ENCODE assay signal across 12 cellular contexts in the genomic region with DNA sequence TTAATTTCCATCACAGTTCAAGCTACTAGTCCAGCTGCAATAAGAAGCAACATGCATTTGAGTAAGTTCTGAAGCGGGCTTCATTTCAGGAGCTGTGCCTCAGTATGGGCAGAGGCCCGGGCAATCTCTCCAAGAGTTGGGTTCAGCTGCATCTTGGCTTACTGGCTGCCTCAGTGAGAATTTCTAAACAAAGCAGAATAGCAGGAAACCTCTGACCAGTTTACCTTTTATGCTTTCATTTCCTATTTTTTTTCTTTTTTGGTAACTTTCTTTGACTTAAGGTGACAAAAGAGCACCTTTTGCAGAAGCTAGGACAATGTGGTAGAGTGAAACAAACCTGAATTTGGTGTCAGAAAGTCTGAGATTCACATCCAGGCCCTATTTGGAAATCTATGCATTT. TPM values are rescaled to one million over a fixed set of nuclear protein-coding genes. Genes with fewer than 3 reads are reported as not detected.
A peak's percentile ranks its signal among the peaks of the same experiment; 100 is the strongest.
DNase-seq lines count a peak whose midpoint lies in the region; ATAC-seq lines count a peak whose summit lies in the region.
"Had no signal": no experiment of that assay in that cellular context is flagged by ENCODE, and none has a peak within 500 bp of the region (broad histone marks: within the 10 kb centered on the region; RNA-seq: fewer than 3 reads in every experiment).

No MANE protein-coding gene starts in this region.

- H3K27me3 Mint-ChIP-seq in activated naive CD4-positive, alpha-beta T cell treated with anti-CD3 and anti-CD28 coated beads, Interleukin-2, amount 10 ng/mL, durations not matched to agents 7 days and 5 days, result no peaks in the 10 kb centered on the region
- H3K27me3 Mint-ChIP-seq in activated naive CD4-positive, alpha-beta T cell treated with anti-CD3 and anti-CD28 coated beads for 36 hours (ENCODE audit: low read depth), result no peaks in the 10 kb centered on the region

- intact Hi-C loops in activated naive CD4-positive, alpha-beta T cell treated with anti-CD3 and anti-CD28 coated beads for 36 hours (cut with micrococcal nuclease), result no loop called here

- WGBS in thymus, result 92% methylated on average over 2 of the region's 2 CpGs

- ATAC-seq in HG02642 (IDR thresholded peaks at IDR 0.05; ENCODE audit: poor library complexity, unreplicated experiment), result peak; percentile 42
- ATAC-seq: K562 had no signal

- H3K36me3 Mint-ChIP-seq in activated naive CD4-positive, alpha-beta T cell treated with anti-CD3 and anti-CD28 coated beads, Interleukin-2, amount 10 ng/mL, durations not matched to agents 7 days and 5 days, result peaks cover 9% of the 10 kb centered on the region
- peaks cover 10% of the 10 kb centered on the region for H3K36me3 Mint-ChIP-seq in activated naive CD4-positive, alpha-beta T cell treated with anti-CD3 and anti-CD28 coated beads for 36 hours (ENCODE audit: low read depth)

- H3K36me3 ChIP-seq in KOPT-K1 (ENCODE audit: insufficient read depth, low read length), result no peaks in the 10 kb centered on the region
- H3K36me3 ChIP-seq in thymus (ENCODE audit: control insufficient read depth, insufficient read depth), result no peaks in the 10 kb centered on the region

- peaks cover 7% of the 10 kb centered on the region for H3K9me3 Mint-ChIP-seq in activated naive CD4-positive, alpha-beta T cell treated with anti-CD3 and anti-CD28 coated beads, Interleukin-2, amount 10 ng/mL, durations not matched to agents 7 days and 5 days
- peaks cover 6% of the 10 kb centered on the region for H3K9me3 Mint-ChIP-seq in activated naive CD4-positive, alpha-beta T cell treated with anti-CD3 and anti-CD28 coated beads for 36 hours

- peaks cover 14% of the 10 kb centered on the region for H3K4me1 ChIP-seq in thymus (ENCODE audit: control insufficient read depth, insufficient read depth, low read length)

- H3K27me3 ChIP-seq in thymus (ENCODE audit: control insufficient read depth, insufficient read depth), result no peaks in the 10 kb centered on the region

- H3K27ac Mint-ChIP-seq in activated naive CD4-positive, alpha-beta T cell treated with anti-CD3 and anti-CD28 coated beads, Interleukin-2, amount 10 ng/mL, durations not matched to agents 7 days and 5 days, result peak overlapping the region; percentile 80
- H3K27ac Mint-ChIP-seq in activated naive CD4-positive, alpha-beta T cell treated with anti-CD3 and anti-CD28 coated beads for 36 hours, result no peak overlapping the region
- H3K27ac Mint-ChIP-seq: H9 had no signal

- no peak overlapping the region for H3K4me3 Mint-ChIP-seq in activated naive CD4-positive, alpha-beta T cell treated with anti-CD3 and anti-CD28 coated beads, Interleukin-2, amount 10 ng/mL, durations not matched to agents 7 days and 5 days
- no peak overlapping the region for H3K4me3 Mint-ChIP-seq in activated naive CD4-positive, alpha-beta T cell treated with anti-CD3 and anti-CD28 coated beads for 36 hours
- H3K4me3 Mint-ChIP-seq: H9 had no signal

- H3K9me3 ChIP-seq in KOPT-K1 (ENCODE audit: insufficient read depth, low read length, poor library complexity, severe bottlenecking) (peaks cover 7% of the 10 kb centered on the region), thymus (ENCODE audit: control insufficient read depth) (no peaks in the 10 kb centered on the region)

- H3K27ac ChIP-seq in KOPT-K1 (ENCODE audit: low read depth, low read length, poor library complexity, severe bottlenecking) (peak overlapping the region; percentile 86), thymus (ENCODE audit: low read depth) (peak overlapping the region; percentile 64)

- CTCF ChIA-PET in activated naive CD4-positive, alpha-beta T cell treated with anti-CD3 and anti-CD28 coated beads, Interleukin-2, amount 10 ng/mL, durations not matched to agents 7 days and 5 days (lab: Charles Lee), result interaction anchor here (1.2 kb wide), 1 partner anchor 45 kb away, joined by 3 read pairs; no protein-coding TSS in a partner anchor
- CTCF ChIA-PET in activated naive CD4-positive, alpha-beta T cell treated with anti-CD3 and anti-CD28 coated beads for 36 hours (lab: Charles Lee), result interaction anchor here (0.6 to 1.3 kb wide), 2 partner anchors 22 to 415 kb away, joined by 3 read pairs; no protein-coding TSS in a partner anchor

- peaks cover 34% of the 10 kb centered on the region for H3K4me1 Mint-ChIP-seq in activated naive CD4-positive, alpha-beta T cell treated with anti-CD3 and anti-CD28 coated beads, Interleukin-2, amount 10 ng/mL, durations not matched to agents 7 days and 5 days
- peaks cover 25% of the 10 kb centered on the region for H3K4me1 Mint-ChIP-seq in activated naive CD4-positive, alpha-beta T cell treated with anti-CD3 and anti-CD28 coated beads for 36 hours (ENCODE audit: low read depth)
- H3K4me1 Mint-ChIP-seq: H9 had no signal

- H3K4me3 ChIP-seq in thymus (ENCODE audit: low read length), result no peak overlapping the region
- H3K4me3 ChIP-seq: K562 had no signal

- DNase-seq in activated naive CD4-positive, alpha-beta T cell treated with anti-CD3 and anti-CD28 coated beads, Interleukin-2, amount 10 ng/mL, durations not matched to agents 7 days and 5 days, result no peak
- no peak for DNase-seq in activated naive CD4-positive, alpha-beta T cell treated with anti-CD3 and anti-CD28 coated beads for 36 hours
- DNase-seq in hypothalamus (lab: John Stamatoyannopoulos, UW), result no peak
- DNase-seq in inferior parietal cortex (ENCODE audit: extremely low spot score), result no peak
- DNase-seq in kidney glomerular epithelial cell (lab: John Stamatoyannopoulos, UW), result no peak
- DNase-seq: activated CD8-positive, alpha-beta memory T cell treated with anti-CD3 and anti-CD28 coated beads, Interleukin-2, amount 50 U/mL, for 48 hours; H9; posterior cingulate gyrus had no signal

RNA-seq across cellular contexts. Expression of a gene that starts 51.0 kb away (rescaled TPM):
- total RNA-seq in activated naive CD4-positive, alpha-beta T cell treated with anti-CD3 and anti-CD28 coated beads for 36 hours, result 1 to 10 TPM; 2.0 to 2.1 TPM
- 5.7 TPM for polyA plus RNA-seq in thymus
